ENCODE assay signal across 8 cellular contexts in genomic region chr17:80990921-80991644, GRCh38. TPM values are rescaled to one million over a fixed set of nuclear protein-coding genes. Genes with fewer than 3 reads are reported as not detected.
DNase-seq lines count a peak whose midpoint lies in the region; ATAC-seq and TF ChIP-seq lines count a peak whose summit lies in the region.

No MANE protein-coding gene starts in this region.

- H3K9ac ChIP-seq in HCT116 (ENCODE audit: low read length) (peak overlapping the region; percentile 77), mesenchymal stem cell (ENCODE audit: low read length) (peak overlapping the region; percentile 91)

- no peaks in the 10 kb centered on the region for H3K9me3 ChIP-seq in HCT116 (ENCODE audit: control insufficient read depth in 1 of 2, insufficient read depth in 1 of 2, low read depth in 1 of 2, low read length in 2 of 2)
- no peaks in the 10 kb centered on the region for H3K9me3 ChIP-seq in mesenchymal stem cell (ENCODE audit: control insufficient read depth, low read length)

- H2AK5ac ChIP-seq in mesenchymal stem cell (ENCODE audit: low read length, severe bottlenecking): no peak overlapping the region

- H2BK12ac ChIP-seq in mesenchymal stem cell (ENCODE audit: low read length in 2 of 2): no peak overlapping the region

- peaks cover 13% of the 10 kb centered on the region for H3K79me1 ChIP-seq in mesenchymal stem cell (replicated peaks; ENCODE audit: low read length, poor library complexity, severe bottlenecking)

- H3K27me3 ChIP-seq in HCT116 (ENCODE audit: insufficient read depth, low read length) (no peaks in the 10 kb centered on the region), mesenchymal stem cell (ENCODE audit: control insufficient read depth in 1 of 2, insufficient read depth in 1 of 2, low read length in 2 of 2) (no peaks in the 10 kb centered on the region)

- peaks cover 9% of the 10 kb centered on the region; the same call in 1 of the 2 replicates for H3K79me2 ChIP-seq in HCT116 (ENCODE audit: insufficient read depth, low read length)

- in situ Hi-C loops in astrocyte of the spinal cord (cut with HindIII; ENCODE audit: low sequenced_read_pairs): no loop called here

- peak overlapping the region; percentile 64 for H2BK120ac ChIP-seq in mesenchymal stem cell (ENCODE audit: low read depth, low read length)

- RAD21 ChIA-PET in HCT116 (lab: Charles Lee; ENCODE audit: low non-redundant PET in 1 of 2, low total read pairs in 2 of 2, uncharacterized antibody in 2 of 2, unreplicated experiment in 2 of 2): no interaction called here

- TF ChIP-seq POLR2A in HCT116 (IDR thresholded peaks at IDR 0.05; ENCODE audit: borderline replicate concordance, extremely low read depth, insufficient read depth, insufficient read length): no peak

- CTCF ChIA-PET in HCT116 (lab: Charles Lee): interaction anchor here (0.7 to 1.8 kb wide), 4 partner anchors 10 to 564 kb away, joined by 3 to 4 read pairs (median 3); no protein-coding TSS in a partner anchor

- H3K27ac ChIP-seq in 22Rv1: peak overlapping the region; percentile 64
- H3K27ac ChIP-seq in HCT116 (ENCODE audit: low read depth, low read length): peak overlapping the region; percentile 88
- no peak overlapping the region for H3K27ac ChIP-seq in mesenchymal stem cell (ENCODE audit: low read length, poor library complexity, severe bottlenecking)

- no peak overlapping the region for H3K23ac ChIP-seq in mesenchymal stem cell (ENCODE audit: low read length in 2 of 2)

- no peaks in the 10 kb centered on the region for H4K20me1 ChIP-seq in HCT116 (ENCODE audit: insufficient read depth)

- H3K4me1 ChIP-seq in HCT116 (ENCODE audit: control insufficient read depth in 1 of 2, insufficient read depth in 2 of 2, low read length in 2 of 2) (peaks cover 30 to 46% of the 10 kb centered on the region in 2 experiments), mesenchymal stem cell (ENCODE audit: control insufficient read depth, insufficient read depth, low read depth, low read length) (peaks cover 21% of the 10 kb centered on the region)

- intact Hi-C loops in HCT116 (cut with micrococcal nuclease): loop anchor here (1.0 kb wide), 1 partner anchor 110 kb away; no protein-coding TSS in a partner anchor

- H3K4me2 ChIP-seq in HCT116 (ENCODE audit: low read length) (peak overlapping the region; percentile 92), mesenchymal stem cell (ENCODE audit: low read length, poor library complexity, severe bottlenecking) (peak overlapping the region; percentile 67)

- ATAC-seq in HCT116 (peak; percentile 15), GM19455 (IDR thresholded peaks at IDR 0.05; ENCODE audit: unreplicated experiment) (no peak), HG03135 (IDR thresholded peaks at IDR 0.05; ENCODE audit: unreplicated experiment) (no peak)

- H3K14ac ChIP-seq in mesenchymal stem cell (ENCODE audit: low read length in 2 of 2): no peak overlapping the region

- H4K91ac ChIP-seq in mesenchymal stem cell (ENCODE audit: low read length): no peak overlapping the region

- TF ChIP-seq CTCF in 22Rv1 (IDR thresholded peaks at IDR 0.05): no peak
- peak in 2 of 3 experiments; percentile 21 to 37; a peak in 4 of 6 replicates for TF ChIP-seq CTCF in HCT116 (IDR thresholded peaks at IDR 0.05 in 2 of 3, conservative IDR thresholded peaks at IDR 0.05 in 1 of 3; ENCODE audit: borderline replicate concordance in 1 of 3, insufficient read depth in 1 of 3, low read depth in 2 of 3, low read length in 2 of 3)
- no peak for TF ChIP-seq CTCF in astrocyte of the spinal cord (IDR thresholded peaks at IDR 0.05; ENCODE audit: low read depth, low read length)

- peaks cover 0 to 8% of the 10 kb centered on the region in 2 experiments; a peak in 1 of 4 replicates for H3K36me3 ChIP-seq in HCT116 (ENCODE audit: control insufficient read depth in 1 of 2, insufficient read depth in 2 of 2, low read length in 2 of 2)
- peaks cover 10 to 20% of the 10 kb centered on the region in 2 experiments for H3K36me3 ChIP-seq in mesenchymal stem cell (ENCODE audit: control insufficient read depth in 1 of 2, insufficient read depth in 2 of 2, low read depth in 1 of 2, low read length in 2 of 2)

- TSS peak; percentile 65 for BruUV-seq in HCT116 (replicated peaks; lab: Mats Ljungman, UMichigan)

- peak overlapping the region; percentile 80 to 92 for H3K4me3 ChIP-seq in HCT116 (replicated peaks in 1 of 2; ENCODE audit: low read depth in 1 of 2, low read length in 2 of 2)
- H3K4me3 ChIP-seq in astrocyte of the spinal cord (ENCODE audit: low read depth, low read length): peak overlapping the region; percentile 47
- peak overlapping the region; percentile 82 to 85 for H3K4me3 ChIP-seq in mesenchymal stem cell (ENCODE audit: insufficient read depth in 1 of 2, low read depth in 1 of 2, low read length in 2 of 2)

- peak overlapping the region in 1 of 2 experiments; percentile 67 for H3K18ac ChIP-seq in mesenchymal stem cell (ENCODE audit: low read depth in 1 of 2, low read length in 2 of 2)

- H3K9me2 ChIP-seq in HCT116 (ENCODE audit: insufficient read depth): no peaks in the 10 kb centered on the region

- H2AFZ ChIP-seq in HCT116 (ENCODE audit: low read depth, low read length, poor library complexity, severe bottlenecking) (peak overlapping the region; percentile 98), mesenchymal stem cell (ENCODE audit: low read depth, low read length) (peak overlapping the region; percentile 79)

- no peak overlapping the region for H2BK15ac ChIP-seq in mesenchymal stem cell (ENCODE audit: low read depth, poor library complexity, severe bottlenecking)

- POLR2A ChIA-PET in HCT116 (lab: Charles Lee): interaction anchor here (0.9 to 2.0 kb wide), 2 partner anchors 125 to 248 kb away, joined by 4 read pairs; partner anchors contain the start of genes NDUFAF8 and TEPSIN

- DNase-seq in HCT116 (ENCODE audit: low read depth, low spot score) (no peak), astrocyte of the spinal cord (ENCODE audit: low read depth, low spot score) (no peak), mesenchymal stem cell (no peak), A172 (ENCODE audit: low spot score) (no peak), NCI-H1436 (lab: John Stamatoyannopoulos, UW) (no peak)

- H3K4ac ChIP-seq in mesenchymal stem cell (ENCODE audit: low read depth in 1 of 2, low read length in 2 of 2): peak overlapping the region; percentile 31 to 81

- H2BK5ac ChIP-seq in mesenchymal stem cell (ENCODE audit: low read depth, low read length, poor library complexity, severe bottlenecking): no peak overlapping the region

- WGBS in mesenchymal stem cell: 57% methylated on average over 20 of the region's 22 CpGs

- no peak for TF ChIP-seq RAD21 in HCT116 (IDR thresholded peaks at IDR 0.05; ENCODE audit: low read depth)

- peak overlapping the region; percentile 81 for H4K8ac ChIP-seq in mesenchymal stem cell (ENCODE audit: low read length)

TF ChIP-seq in HCT116, 20 proteins besides CTCF, POLR2A, EP300 and RAD21:
- peak; percentile 17 for TF ChIP-seq TCF7L2 (IDR thresholded peaks at IDR 0.05; ENCODE audit: borderline replicate concordance, extremely low read depth, insufficient read depth, insufficient read length)
- no peak for TF ChIP-seq CEBPB (IDR thresholded peaks at IDR 0.05; ENCODE audit: low read depth)
TF ChIP-seq in HCT116: peak in this region for 1.

RNA-seq across cellular contexts. Expression of gene CHMP6, which starts 0.6 kb away (rescaled TPM):
- 22.0 TPM for total RNA-seq in HCT116 (2021; ENCODE audit: unreplicated experiment)
- polyA plus RNA-seq in HCT116 (2012): 14.7 and 15.2 TPM in 2 replicates
- polyA plus RNA-seq in mesenchymal stem cell (2013, experiment 1 of 2): 12.7 TPM
- polyA plus RNA-seq in mesenchymal stem cell (2013, experiment 2 of 2): 12.0 TPM
- total RNA-seq in A172 (2014; rRNA removed; shearing (Covaris generic)): 14.4 and 15.1 TPM in 2 replicates

RNA-seq across cellular contexts. Expression of gene BAIAP2, which starts 43.9 kb away (rescaled TPM):
- 105 TPM for total RNA-seq in HCT116 (2021; ENCODE audit: unreplicated experiment)
- 93.4 and 95.1 TPM in 2 replicates for polyA plus RNA-seq in HCT116 (2012)
- polyA plus RNA-seq in mesenchymal stem cell (2013, experiment 1 of 2): 20.5 TPM
- 20.4 TPM for polyA plus RNA-seq in mesenchymal stem cell (2013, experiment 2 of 2)
- total RNA-seq in A172 (2014; rRNA removed; shearing (Covaris generic)): 83.1 and 89.5 TPM in 2 replicates

Comparison
In these comparisons a context has a peak if more than half of its experiments do, and no peak if none do; other contexts are left out.
1. CTCF ChIP-seq: peak in HCT116 (2 of 3); none in 22Rv1 (single experiment) and astrocyte of the spinal cord (single experiment).
2. Peak in every context shown above with its lines, with median percentiles within 50 percentile points of each other: H3K4me3 ChIP-seq.